Comparison of ENCODE assay signal across 8 cellular contexts in genomic region chr2:70304501-70304900, GRCh38. TPM values are rescaled to one million over a fixed set of nuclear protein-coding genes. Genes with fewer than 3 reads are reported as not detected.
DNase-seq lines count a peak whose midpoint lies in the region; ATAC-seq and TF ChIP-seq lines count a peak whose summit lies in the region.
"Had no signal": no experiment of that assay in that cellular context is flagged by ENCODE, and none has a peak within 500 bp of the region (broad histone marks: within the 10 kb centered on the region; RNA-seq: fewer than 3 reads in every experiment).

No MANE protein-coding gene starts in this region.

- no peak for TF ChIP-seq RAD21 in HCT116 (IDR thresholded peaks at IDR 0.05; ENCODE audit: low read depth)

- peaks cover 15% of the 10 kb centered on the region for H3K4me1 Mint-ChIP-seq in T-helper 2 cell treated with Interferon-gamma antibody and Interleukin-4, amounts not matched to agents 5 μg/mL and 100 μg/mL, for 36 hours (ENCODE audit: low read depth)

- RAD21 ChIA-PET in HCT116 (lab: Charles Lee; ENCODE audit: low non-redundant PET in 1 of 2, low total read pairs in 2 of 2, uncharacterized antibody in 2 of 2, unreplicated experiment in 2 of 2), result interaction anchor here (0.6 to 2.5 kb wide), 13 partner anchors 24 to 644 kb away, joined by 3 to 21 read pairs (median 6); no protein-coding TSS in a partner anchor

- H2BK15ac ChIP-seq in mesendoderm (replicated peaks; ENCODE audit: low read depth), result no peak overlapping the region

- ATAC-seq in HCT116 (no peak), esophagus mucosa (no peak)

- H3K9me3 ChIP-seq in HCT116 (ENCODE audit: control insufficient read depth in 1 of 2, insufficient read depth in 1 of 2, low read depth in 1 of 2, low read length in 2 of 2), result no peaks in the 10 kb centered on the region
- H3K9me3 ChIP-seq in SK-N-MC (ENCODE audit: low read depth, low read length), result no peaks in the 10 kb centered on the region

- no peak overlapping the region for H4K5ac ChIP-seq in mesendoderm (ENCODE audit: low read length)

- H3K9me2 ChIP-seq in HCT116 (ENCODE audit: insufficient read depth), result no peaks in the 10 kb centered on the region

- H3K23ac ChIP-seq in mesendoderm (ENCODE audit: low read length), result no peak overlapping the region

- DNase-seq in HCT116 (ENCODE audit: low read depth, low spot score) (no peak), NCI-H2029 treated with DMSO at 0.1 percent for 48 hours (lab: John Stamatoyannopoulos, UW) (peak; percentile 82), SK-N-MC (ENCODE audit: low read depth, low spot score) (no peak), mesendoderm (peak; percentile 48), GM19240 (ENCODE audit: insufficient read length, low spot score) (no peak)
- DNase-seq in T-helper 2 cell treated with Interferon-gamma antibody and Interleukin-4, amounts not matched to agents 5 μg/mL and 100 μg/mL, for 36 hours (ENCODE audit: low spot score), result no peak

- intact Hi-C loops in HCT116 (cut with micrococcal nuclease), result loop anchor here (1.0 to 10.0 kb wide), 7 partner anchors 37 to 640 kb away; no protein-coding TSS in a partner anchor

- no peak overlapping the region for H2BK120ac ChIP-seq in mesendoderm (ENCODE audit: low read depth, low read length)

- H3K36me3 ChIP-seq in HCT116 (ENCODE audit: control insufficient read depth in 1 of 2, insufficient read depth in 2 of 2, low read length in 2 of 2) (peaks cover 0 to 10% of the 10 kb centered on the region in 2 experiments; a peak in 1 of 4 replicates), SK-N-MC (ENCODE audit: insufficient read depth, low read length) (peaks cover 5% of the 10 kb centered on the region), mesendoderm (ENCODE audit: control insufficient read depth, insufficient read depth, low read length) (no peaks in the 10 kb centered on the region)

- H2AK5ac ChIP-seq in mesendoderm (ENCODE audit: low read length), result no peak overlapping the region

- peak overlapping the region; percentile 56 for H3K56ac ChIP-seq in mesendoderm (ENCODE audit: low read length)

- H3K79me2 ChIP-seq in HCT116 (ENCODE audit: insufficient read depth, low read length) (peaks cover 16% of the 10 kb centered on the region), mesendoderm (ENCODE audit: control insufficient read depth, insufficient read depth, low read length) (peaks cover 4% of the 10 kb centered on the region)

- peaks cover 4% of the 10 kb centered on the region for H3K79me1 ChIP-seq in mesendoderm (ENCODE audit: low read length)

- POLR2A ChIA-PET in HCT116 (lab: Charles Lee), result interaction anchor here (1.0 to 1.2 kb wide), 4 partner anchors 11 to 342 kb away, joined by 3 to 12 read pairs (median 5); partner anchors contain the start of gene SNRPG

- H3K4me3 ChIP-seq in HCT116 (replicated peaks in 1 of 2; ENCODE audit: low read depth in 1 of 2, low read length in 2 of 2) (no peak overlapping the region), SK-N-MC (no peak overlapping the region), mesendoderm (ENCODE audit: low read length) (no peak overlapping the region)

- H3K27ac Mint-ChIP-seq in T-helper 2 cell treated with Interferon-gamma antibody and Interleukin-4, amounts not matched to agents 5 μg/mL and 100 μg/mL, for 36 hours, result no peak overlapping the region

- peak overlapping the region; percentile 24 for H2AFZ ChIP-seq in HCT116 (ENCODE audit: low read depth, low read length, poor library complexity, severe bottlenecking)

- H3K27me3 Mint-ChIP-seq in T-helper 2 cell treated with Interferon-gamma antibody and Interleukin-4, amounts not matched to agents 5 μg/mL and 100 μg/mL, for 36 hours (ENCODE audit: low read depth), result peaks cover under 1% of the 10 kb centered on the region

- no peak for TF ChIP-seq CTCF in HCT116 (IDR thresholded peaks at IDR 0.05 in 2 of 3, conservative IDR thresholded peaks at IDR 0.05 in 1 of 3; ENCODE audit: borderline replicate concordance in 1 of 3, insufficient read depth in 1 of 3, low read depth in 2 of 3, low read length in 2 of 3)

- CTCF ChIA-PET in HCT116 (lab: Charles Lee), result interaction anchor here (0.6 to 8.0 kb wide), 33 partner anchors 8 to 680 kb away, joined by 3 to 167 read pairs (median 5); partner anchors contain the start of genes ANKRD53, C2orf42, MXD1 and SNRPG

- H3K9ac ChIP-seq in HCT116 (ENCODE audit: low read length) (no peak overlapping the region), SK-N-MC (ENCODE audit: insufficient read length) (peak overlapping the region; percentile 12), mesendoderm (ENCODE audit: low read length) (no peak overlapping the region)

- H3K36me3 Mint-ChIP-seq in T-helper 2 cell treated with Interferon-gamma antibody and Interleukin-4, amounts not matched to agents 5 μg/mL and 100 μg/mL, for 36 hours (ENCODE audit: low read depth), result peaks cover 13% of the 10 kb centered on the region
- H3K36me3 Mint-ChIP-seq: T-cell had no signal

- no peak overlapping the region for H3K4ac ChIP-seq in mesendoderm (ENCODE audit: low read depth, low read length)

- H2BK5ac ChIP-seq in mesendoderm (ENCODE audit: low read length), result no peak overlapping the region

- no peak overlapping the region for H4K8ac ChIP-seq in mesendoderm (ENCODE audit: low read depth, low read length)

- no CpG with 5 or more reads among the region's 4 CpGs for WGBS in mesendoderm (ENCODE audit: extremely low coverage, insufficient coverage, low lambda C conversion rate)

- no peak overlapping the region for H3K18ac ChIP-seq in mesendoderm (ENCODE audit: low read length)

- H3K9me3 Mint-ChIP-seq in T-helper 2 cell treated with Interferon-gamma antibody and Interleukin-4, amounts not matched to agents 5 μg/mL and 100 μg/mL, for 36 hours, result no peaks in the 10 kb centered on the region
- H3K9me3 Mint-ChIP-seq: T-cell had no signal

- H3K4me1 ChIP-seq in HCT116 (ENCODE audit: control insufficient read depth in 1 of 2, insufficient read depth in 2 of 2, low read length in 2 of 2) (peaks cover 8 to 25% of the 10 kb centered on the region in 2 experiments), mesendoderm (ENCODE audit: control insufficient read depth, low read depth, low read length) (no peaks in the 10 kb centered on the region)

- no TSS peak for BruUV-seq in HCT116 (replicated peaks; lab: Mats Ljungman, UMichigan)

- H3K27me3 ChIP-seq in HCT116 (ENCODE audit: insufficient read depth, low read length), result no peaks in the 10 kb centered on the region
- H3K27me3 ChIP-seq in mesendoderm (ENCODE audit: insufficient read depth, low read length, poor library complexity), result no peaks in the 10 kb centered on the region

- no peak for TF ChIP-seq POLR2A in HCT116 (IDR thresholded peaks at IDR 0.05; ENCODE audit: borderline replicate concordance, extremely low read depth, insufficient read depth, insufficient read length)

- no peak overlapping the region for H3K4me3 Mint-ChIP-seq in T-helper 2 cell treated with Interferon-gamma antibody and Interleukin-4, amounts not matched to agents 5 μg/mL and 100 μg/mL, for 36 hours

- H3K27ac ChIP-seq in HCT116 (ENCODE audit: low read depth, low read length) (no peak overlapping the region), SK-N-MC (peak overlapping the region; percentile 7; the same call in 1 of the 2 replicates), mesendoderm (ENCODE audit: low read depth, low read length) (no peak overlapping the region)

- H4K20me1 ChIP-seq in HCT116 (ENCODE audit: insufficient read depth), result no peaks in the 10 kb centered on the region

- H3K4me2 ChIP-seq in HCT116 (ENCODE audit: low read length), result no peak overlapping the region
- no peak overlapping the region for H3K4me2 ChIP-seq in mesendoderm (ENCODE audit: low read length)

TF ChIP-seq in HCT116, 20 proteins besides CTCF, POLR2A, EP300 and RAD21:
- no peak for TF ChIP-seq REST (IDR thresholded peaks at IDR 0.05; ENCODE audit: low read depth)
- TF ChIP-seq ZNF274 (IDR thresholded peaks at IDR 0.05; ENCODE audit: low read depth, low read length), result no peak

RNA-seq across cellular contexts. Expression of gene FAM136A, which starts 2.6 kb away (rescaled TPM):
- total RNA-seq in HCT116 (2021; ENCODE audit: unreplicated experiment), result 83.0 TPM
- 45.8 and 54.1 TPM in 2 replicates for polyA plus RNA-seq in HCT116 (2012)
- polyA plus RNA-seq in mesendoderm (2013, experiment 1 of 2), result 126 TPM
- polyA plus RNA-seq in mesendoderm (2013, experiment 2 of 2), result 126 TPM
- 26.0 TPM for total RNA-seq in esophagus mucosa

RNA-seq across cellular contexts. Expression of gene SNRPG, which starts 11.0 kb away (rescaled TPM):
- total RNA-seq in HCT116 (2021; ENCODE audit: unreplicated experiment), result 338 TPM
- polyA plus RNA-seq in HCT116 (2012), result 210 and 224 TPM in 2 replicates
- 687 TPM for polyA plus RNA-seq in mesendoderm (2013, experiment 1 of 2)
- polyA plus RNA-seq in mesendoderm (2013, experiment 2 of 2), result 673 TPM
- total RNA-seq in esophagus mucosa, result 172 TPM

RNA-seq across cellular contexts. Expression of gene PCYOX1, which starts 46.6 kb away (rescaled TPM):
- 37.9 TPM for total RNA-seq in HCT116 (2021; ENCODE audit: unreplicated experiment)
- 13.6 and 16.6 TPM in 2 replicates for polyA plus RNA-seq in HCT116 (2012)
- 22.4 TPM for polyA plus RNA-seq in mesendoderm (2013, experiment 1 of 2)
- 25.7 TPM for polyA plus RNA-seq in mesendoderm (2013, experiment 2 of 2)
- 63.1 TPM for total RNA-seq in esophagus mucosa

RNA-seq across cellular contexts. Expression of gene TIA1, which starts 56.1 kb away (rescaled TPM):
- total RNA-seq in HCT116 (2021; ENCODE audit: unreplicated experiment) (94.1 TPM), esophagus mucosa (45.8 TPM)
- polyA plus RNA-seq in HCT116 (2012), result 63.6 and 72.4 TPM in 2 replicates
- polyA plus RNA-seq in mesendoderm (2013, experiment 1 of 2), result 57.0 TPM
- polyA plus RNA-seq in mesendoderm (2013, experiment 2 of 2), result 57.9 TPM

Comparison
In these comparisons a context has a peak if more than half of its experiments do, and no peak if none do; other contexts are left out.
1. DNase-seq: peak in NCI-H2029 treated with DMSO at 0.1 percent for 48 hours (single experiment) and mesendoderm (single experiment); none in HCT116 (single experiment), SK-N-MC (single experiment), T-helper 2 cell treated with Interferon-gamma antibody and Interleukin-4, amounts not matched to agents 5 μg/mL and 100 μg/mL, for 36 hours (single experiment) and GM19240 (single experiment).